ENCODE assay signal across 1 cellular context in the genomic region with DNA sequence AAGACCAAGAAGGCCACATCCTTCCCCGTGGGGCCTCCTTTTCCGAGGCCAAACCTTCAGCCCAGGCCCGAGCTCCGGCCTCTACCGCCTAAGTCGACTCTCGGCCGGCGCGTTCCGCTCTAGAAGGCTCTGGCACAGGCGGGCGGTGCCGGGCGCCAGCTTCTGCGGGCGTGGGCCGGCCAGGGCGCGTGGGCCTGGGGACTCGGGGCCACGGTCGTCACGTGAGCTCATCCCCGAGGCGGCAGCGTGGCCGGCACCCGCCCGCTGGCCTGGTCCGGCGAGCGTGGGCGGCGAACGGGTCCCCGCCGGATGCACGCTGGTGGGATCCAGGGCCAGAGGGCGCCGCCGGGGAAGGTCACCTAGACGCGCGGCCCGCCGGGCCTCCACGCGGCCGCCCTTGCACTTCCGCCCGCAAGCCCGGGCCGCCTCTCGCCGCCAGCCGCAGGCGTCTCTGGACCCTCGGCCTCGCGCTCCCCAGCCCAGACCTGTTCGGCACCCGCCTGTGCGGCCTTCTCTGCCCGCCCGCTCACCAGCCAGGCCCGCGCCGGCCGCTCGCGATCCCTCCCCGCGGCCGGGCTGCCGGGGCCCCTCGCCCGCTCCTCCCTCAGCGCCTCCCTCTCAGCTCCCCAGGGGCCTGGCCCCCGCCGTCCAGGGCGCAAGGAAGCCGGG.
A peak's percentile ranks its signal among the peaks of the same experiment; 100 is the strongest.
TF ChIP-seq lines count a peak whose summit lies in the region.

No MANE protein-coding gene starts in this region.

TF ChIP-seq in HepG2, 621 proteins besides CTCF, POLR2A, EP300 and RAD21 (continued from another document and continues in another):
- TF ChIP-seq, protein P1, sequence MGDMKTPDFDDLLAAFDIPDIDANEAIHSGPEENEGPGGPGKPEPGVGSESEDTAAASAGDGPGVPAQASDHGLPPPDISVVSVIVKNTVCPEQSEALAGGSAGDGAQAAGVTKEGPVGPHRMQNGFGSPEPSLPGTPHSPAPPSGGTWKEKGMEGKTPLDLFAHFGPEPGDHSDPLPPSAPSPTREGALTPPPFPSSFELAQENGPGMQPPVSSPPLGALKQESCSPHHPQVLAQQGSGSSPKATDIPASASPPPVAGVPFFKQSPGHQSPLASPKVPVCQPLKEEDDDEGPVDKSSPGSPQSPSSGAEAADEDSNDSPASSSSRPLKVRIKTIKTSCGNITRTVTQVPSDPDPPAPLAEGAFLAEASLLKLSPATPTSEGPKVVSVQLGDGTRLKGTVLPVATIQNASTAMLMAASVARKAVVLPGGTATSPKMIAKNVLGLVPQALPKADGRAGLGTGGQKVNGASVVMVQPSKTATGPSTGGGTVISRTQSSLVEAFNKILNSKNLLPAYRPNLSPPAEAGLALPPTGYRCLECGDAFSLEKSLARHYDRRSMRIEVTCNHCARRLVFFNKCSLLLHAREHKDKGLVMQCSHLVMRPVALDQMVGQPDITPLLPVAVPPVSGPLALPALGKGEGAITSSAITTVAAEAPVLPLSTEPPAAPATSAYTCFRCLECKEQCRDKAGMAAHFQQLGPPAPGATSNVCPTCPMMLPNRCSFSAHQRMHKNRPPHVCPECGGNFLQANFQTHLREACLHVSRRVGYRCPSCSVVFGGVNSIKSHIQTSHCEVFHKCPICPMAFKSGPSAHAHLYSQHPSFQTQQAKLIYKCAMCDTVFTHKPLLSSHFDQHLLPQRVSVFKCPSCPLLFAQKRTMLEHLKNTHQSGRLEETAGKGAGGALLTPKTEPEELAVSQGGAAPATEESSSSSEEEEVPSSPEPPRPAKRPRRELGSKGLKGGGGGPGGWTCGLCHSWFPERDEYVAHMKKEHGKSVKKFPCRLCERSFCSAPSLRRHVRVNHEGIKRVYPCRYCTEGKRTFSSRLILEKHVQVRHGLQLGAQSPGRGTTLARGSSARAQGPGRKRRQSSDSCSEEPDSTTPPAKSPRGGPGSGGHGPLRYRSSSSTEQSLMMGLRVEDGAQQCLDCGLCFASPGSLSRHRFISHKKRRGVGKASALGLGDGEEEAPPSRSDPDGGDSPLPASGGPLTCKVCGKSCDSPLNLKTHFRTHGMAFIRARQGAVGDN (CRISPR knock-in tag; IDR thresholded peaks at IDR 0.05) = peak; percentile 34
- TF ChIP-seq KDM2A (CRISPR knock-in tag; IDR thresholded peaks at IDR 0.05; ENCODE audit: borderline replicate concordance, low read depth) (peak; percentile 33; the same call in 1 of the 2 replicates), ZBTB1 (CRISPR knock-in tag; IDR thresholded peaks at IDR 0.05; ENCODE audit: borderline replicate concordance) (no peak), ZNF343 (CRISPR knock-in tag; IDR thresholded peaks at IDR 0.05) (no peak), KLF6 (CRISPR knock-in tag; IDR thresholded peaks at IDR 0.05) (peak; percentile 74), ZNF121 (CRISPR knock-in tag; IDR thresholded peaks at IDR 0.05) (0 out of 2 replicates have a peak, but pooled peaks have one; percentile 15), MYC (CRISPR knock-in tag; IDR thresholded peaks at IDR 0.05; ENCODE audit: borderline replicate concordance) (no peak; the same call in 1 of the 2 replicates), TBX3 (IDR thresholded peaks at IDR 0.05; ENCODE audit: borderline replicate concordance) (no peak), ZC3H13 (CRISPR knock-in tag; IDR thresholded peaks at IDR 0.05) (no peak), ZNF317 (CRISPR knock-in tag; IDR thresholded peaks at IDR 0.05) (no peak), IKZF1 (IDR thresholded peaks at IDR 0.05) (no peak), AKAP8 (CRISPR knock-in tag; IDR thresholded peaks at IDR 0.05) (peak; percentile 58; the same call in 1 of the 2 replicates), SMAD3 (CRISPR knock-in tag; IDR thresholded peaks at IDR 0.05) (no peak), STAG1 (CRISPR knock-in tag; IDR thresholded peaks at IDR 0.05) (no peak), ZIK1 (CRISPR knock-in tag; IDR thresholded peaks at IDR 0.05; ENCODE audit: borderline replicate concordance, low read depth) (no peak), SMYD3 (CRISPR knock-in tag; IDR thresholded peaks at IDR 0.05) (no peak), THAP11 (CRISPR knock-in tag; IDR thresholded peaks at IDR 0.05) (no peak), FOXK2 (IDR thresholded peaks at IDR 0.05) (no peak), ZNF850 (CRISPR knock-in tag; conservative IDR thresholded peaks at IDR 0.05) (no peak), HNF4G (IDR thresholded peaks at IDR 0.05; ENCODE audit: borderline replicate concordance, low read depth, low read length) (no peak), HNF4G (CRISPR knock-in tag; IDR thresholded peaks at IDR 0.05; ENCODE audit: borderline replicate concordance, low read depth) (no peak), YEATS4 (CRISPR knock-in tag; IDR thresholded peaks at IDR 0.05; ENCODE audit: borderline replicate concordance) (peak; percentile 29; the same call in 1 of the 2 replicates), TARDBP (CRISPR knock-in tag; IDR thresholded peaks at IDR 0.05) (no peak), CENPT (CRISPR knock-in tag; IDR thresholded peaks at IDR 0.05; ENCODE audit: low read depth) (no peak), KLF12 (CRISPR knock-in tag; IDR thresholded peaks at IDR 0.05; ENCODE audit: borderline replicate concordance) (no peak; the same call in 1 of the 2 replicates), TBP (CRISPR knock-in tag; IDR thresholded peaks at IDR 0.05) (no peak), RBM39 (IDR thresholded peaks at IDR 0.05; ENCODE audit: low read depth, low read length, poor library complexity, severe bottlenecking) (no peak), ZNF607 (CRISPR knock-in tag; IDR thresholded peaks at IDR 0.05; ENCODE audit: borderline replicate concordance) (0 out of 2 replicates have a peak, but pooled peaks have one; percentile 29), POLR2AphosphoS2 (IDR thresholded peaks at IDR 0.05; ENCODE audit: low read depth, low read length) (no peak), POLR2AphosphoS5 (IDR thresholded peaks at IDR 0.05; ENCODE audit: low read depth, low read length) (no peak), AGO1 (IDR thresholded peaks at IDR 0.05; ENCODE audit: low read depth, low read length, poor library complexity, severe bottlenecking) (no peak), ATF7-NPFF (CRISPR knock-in tag; IDR thresholded peaks at IDR 0.05; ENCODE audit: low read depth) (peak; percentile 42; the same call in 1 of the 2 replicates), CEBPG (CRISPR knock-in tag; IDR thresholded peaks at IDR 0.05) (no peak), HOXA9 (CRISPR knock-in tag; IDR thresholded peaks at IDR 0.05; ENCODE audit: borderline replicate concordance) (no peak; the same call in 1 of the 2 replicates), FOXM1 (CRISPR knock-in tag; IDR thresholded peaks at IDR 0.05) (no peak), KLF11 (CRISPR knock-in tag; IDR thresholded peaks at IDR 0.05) (no peak)
- TF ChIP-seq, protein P2, sequence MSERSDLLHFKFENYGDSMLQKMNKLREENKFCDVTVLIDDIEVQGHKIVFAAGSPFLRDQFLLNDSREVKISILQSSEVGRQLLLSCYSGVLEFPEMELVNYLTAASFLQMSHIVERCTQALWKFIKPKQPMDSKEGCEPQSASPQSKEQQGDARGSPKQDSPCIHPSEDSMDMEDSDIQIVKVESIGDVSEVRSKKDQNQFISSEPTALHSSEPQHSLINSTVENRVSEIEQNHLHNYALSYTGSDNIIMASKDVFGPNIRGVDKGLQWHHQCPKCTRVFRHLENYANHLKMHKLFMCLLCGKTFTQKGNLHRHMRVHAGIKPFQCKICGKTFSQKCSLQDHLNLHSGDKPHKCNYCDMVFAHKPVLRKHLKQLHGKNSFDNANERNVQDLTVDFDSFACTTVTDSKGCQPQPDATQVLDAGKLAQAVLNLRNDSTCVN (CRISPR knock-in tag; IDR thresholded peaks at IDR 0.05; ENCODE audit: borderline replicate concordance) = no peak
- TF ChIP-seq, protein P3, sequence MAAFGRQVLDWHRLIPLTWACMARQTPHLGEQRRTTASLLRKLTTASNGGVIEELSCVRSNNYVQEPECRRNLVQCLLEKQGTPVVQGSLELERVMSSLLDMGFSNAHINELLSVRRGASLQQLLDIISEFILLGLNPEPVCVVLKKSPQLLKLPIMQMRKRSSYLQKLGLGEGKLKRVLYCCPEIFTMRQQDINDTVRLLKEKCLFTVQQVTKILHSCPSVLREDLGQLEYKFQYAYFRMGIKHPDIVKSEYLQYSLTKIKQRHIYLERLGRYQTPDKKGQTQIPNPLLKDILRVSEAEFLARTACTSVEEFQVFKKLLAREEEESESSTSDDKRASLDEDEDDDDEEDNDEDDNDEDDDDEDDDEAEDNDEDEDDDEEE (CRISPR knock-in tag; IDR thresholded peaks at IDR 0.05) = peak; percentile 54; the same call in 1 of the 2 replicates
- TF ChIP-seq, protein P4, sequence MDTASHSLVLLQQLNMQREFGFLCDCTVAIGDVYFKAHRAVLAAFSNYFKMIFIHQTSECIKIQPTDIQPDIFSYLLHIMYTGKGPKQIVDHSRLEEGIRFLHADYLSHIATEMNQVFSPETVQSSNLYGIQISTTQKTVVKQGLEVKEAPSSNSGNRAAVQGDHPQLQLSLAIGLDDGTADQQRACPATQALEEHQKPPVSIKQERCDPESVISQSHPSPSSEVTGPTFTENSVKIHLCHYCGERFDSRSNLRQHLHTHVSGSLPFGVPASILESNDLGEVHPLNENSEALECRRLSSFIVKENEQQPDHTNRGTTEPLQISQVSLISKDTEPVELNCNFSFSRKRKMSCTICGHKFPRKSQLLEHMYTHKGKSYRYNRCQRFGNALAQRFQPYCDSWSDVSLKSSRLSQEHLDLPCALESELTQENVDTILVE (CRISPR knock-in tag; IDR thresholded peaks at IDR 0.05) = no peak; the same call in 1 of the 2 replicates
- TF ChIP-seq, protein P5, sequence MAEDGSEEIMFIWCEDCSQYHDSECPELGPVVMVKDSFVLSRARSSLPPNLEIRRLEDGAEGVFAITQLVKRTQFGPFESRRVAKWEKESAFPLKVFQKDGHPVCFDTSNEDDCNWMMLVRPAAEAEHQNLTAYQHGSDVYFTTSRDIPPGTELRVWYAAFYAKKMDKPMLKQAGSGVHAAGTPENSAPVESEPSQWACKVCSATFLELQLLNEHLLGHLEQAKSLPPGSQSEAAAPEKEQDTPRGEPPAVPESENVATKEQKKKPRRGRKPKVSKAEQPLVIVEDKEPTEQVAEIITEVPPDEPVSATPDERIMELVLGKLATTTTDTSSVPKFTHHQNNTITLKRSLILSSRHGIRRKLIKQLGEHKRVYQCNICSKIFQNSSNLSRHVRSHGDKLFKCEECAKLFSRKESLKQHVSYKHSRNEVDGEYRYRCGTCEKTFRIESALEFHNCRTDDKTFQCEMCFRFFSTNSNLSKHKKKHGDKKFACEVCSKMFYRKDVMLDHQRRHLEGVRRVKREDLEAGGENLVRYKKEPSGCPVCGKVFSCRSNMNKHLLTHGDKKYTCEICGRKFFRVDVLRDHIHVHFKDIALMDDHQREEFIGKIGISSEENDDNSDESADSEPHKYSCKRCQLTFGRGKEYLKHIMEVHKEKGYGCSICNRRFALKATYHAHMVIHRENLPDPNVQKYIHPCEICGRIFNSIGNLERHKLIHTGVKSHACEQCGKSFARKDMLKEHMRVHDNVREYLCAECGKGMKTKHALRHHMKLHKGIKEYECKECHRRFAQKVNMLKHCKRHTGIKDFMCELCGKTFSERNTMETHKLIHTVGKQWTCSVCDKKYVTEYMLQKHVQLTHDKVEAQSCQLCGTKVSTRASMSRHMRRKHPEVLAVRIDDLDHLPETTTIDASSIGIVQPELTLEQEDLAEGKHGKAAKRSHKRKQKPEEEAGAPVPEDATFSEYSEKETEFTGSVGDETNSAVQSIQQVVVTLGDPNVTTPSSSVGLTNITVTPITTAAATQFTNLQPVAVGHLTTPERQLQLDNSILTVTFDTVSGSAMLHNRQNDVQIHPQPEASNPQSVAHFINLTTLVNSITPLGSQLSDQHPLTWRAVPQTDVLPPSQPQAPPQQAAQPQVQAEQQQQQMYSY (CRISPR knock-in tag; IDR thresholded peaks at IDR 0.05) = peak; percentile 16; the same call in 1 of the 2 replicates
- TF ChIP-seq, protein P6, sequence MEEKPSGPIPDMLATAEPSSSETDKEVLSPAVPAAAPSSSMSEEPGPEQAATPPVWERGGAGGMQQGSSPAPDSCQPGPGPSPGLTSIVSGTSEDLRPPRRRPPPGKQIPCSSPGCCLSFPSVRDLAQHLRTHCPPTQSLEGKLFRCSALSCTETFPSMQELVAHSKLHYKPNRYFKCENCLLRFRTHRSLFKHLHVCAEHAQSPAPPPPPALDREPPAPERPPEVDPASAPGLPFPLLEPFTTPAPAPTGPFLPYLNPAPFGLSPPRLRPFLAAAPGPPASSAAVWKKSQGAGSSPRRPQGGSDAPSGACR (CRISPR knock-in tag; IDR thresholded peaks at IDR 0.05) = 0 out of 2 replicates have a peak, but pooled peaks have one; percentile 52
- TF ChIP-seq, protein P7, sequence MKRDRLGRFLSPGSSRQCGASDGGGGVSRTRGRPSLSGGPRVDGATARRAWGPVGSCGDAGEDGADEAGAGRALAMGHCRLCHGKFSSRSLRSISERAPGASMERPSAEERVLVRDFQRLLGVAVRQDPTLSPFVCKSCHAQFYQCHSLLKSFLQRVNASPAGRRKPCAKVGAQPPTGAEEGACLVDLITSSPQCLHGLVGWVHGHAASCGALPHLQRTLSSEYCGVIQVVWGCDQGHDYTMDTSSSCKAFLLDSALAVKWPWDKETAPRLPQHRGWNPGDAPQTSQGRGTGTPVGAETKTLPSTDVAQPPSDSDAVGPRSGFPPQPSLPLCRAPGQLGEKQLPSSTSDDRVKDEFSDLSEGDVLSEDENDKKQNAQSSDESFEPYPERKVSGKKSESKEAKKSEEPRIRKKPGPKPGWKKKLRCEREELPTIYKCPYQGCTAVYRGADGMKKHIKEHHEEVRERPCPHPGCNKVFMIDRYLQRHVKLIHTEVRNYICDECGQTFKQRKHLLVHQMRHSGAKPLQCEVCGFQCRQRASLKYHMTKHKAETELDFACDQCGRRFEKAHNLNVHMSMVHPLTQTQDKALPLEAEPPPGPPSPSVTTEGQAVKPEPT (CRISPR knock-in tag; IDR thresholded peaks at IDR 0.05; ENCODE audit: low read depth) = no peak
- TF ChIP-seq, protein P8, sequence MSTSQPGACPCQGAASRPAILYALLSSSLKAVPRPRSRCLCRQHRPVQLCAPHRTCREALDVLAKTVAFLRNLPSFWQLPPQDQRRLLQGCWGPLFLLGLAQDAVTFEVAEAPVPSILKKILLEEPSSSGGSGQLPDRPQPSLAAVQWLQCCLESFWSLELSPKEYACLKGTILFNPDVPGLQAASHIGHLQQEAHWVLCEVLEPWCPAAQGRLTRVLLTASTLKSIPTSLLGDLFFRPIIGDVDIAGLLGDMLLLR (CRISPR knock-in tag; IDR thresholded peaks at IDR 0.05) = peak; percentile 7; the same call in 1 of the 2 replicates
- TF ChIP-seq, protein P9, sequence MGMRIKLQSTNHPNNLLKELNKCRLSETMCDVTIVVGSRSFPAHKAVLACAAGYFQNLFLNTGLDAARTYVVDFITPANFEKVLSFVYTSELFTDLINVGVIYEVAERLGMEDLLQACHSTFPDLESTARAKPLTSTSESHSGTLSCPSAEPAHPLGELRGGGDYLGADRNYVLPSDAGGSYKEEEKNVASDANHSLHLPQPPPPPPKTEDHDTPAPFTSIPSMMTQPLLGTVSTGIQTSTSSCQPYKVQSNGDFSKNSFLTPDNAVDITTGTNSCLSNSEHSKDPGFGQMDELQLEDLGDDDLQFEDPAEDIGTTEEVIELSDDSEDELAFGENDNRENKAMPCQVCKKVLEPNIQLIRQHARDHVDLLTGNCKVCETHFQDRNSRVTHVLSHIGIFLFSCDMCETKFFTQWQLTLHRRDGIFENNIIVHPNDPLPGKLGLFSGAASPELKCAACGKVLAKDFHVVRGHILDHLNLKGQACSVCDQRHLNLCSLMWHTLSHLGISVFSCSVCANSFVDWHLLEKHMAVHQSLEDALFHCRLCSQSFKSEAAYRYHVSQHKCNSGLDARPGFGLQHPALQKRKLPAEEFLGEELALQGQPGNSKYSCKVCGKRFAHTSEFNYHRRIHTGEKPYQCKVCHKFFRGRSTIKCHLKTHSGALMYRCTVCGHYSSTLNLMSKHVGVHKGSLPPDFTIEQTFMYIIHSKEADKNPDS (CRISPR knock-in tag; IDR thresholded peaks at IDR 0.05) = peak; percentile 34; the same call in 1 of the 2 replicates
